ENCODE assay signal across 36 cellular contexts in genomic region chr3:192860464-192860863, GRCh38.
"Had no signal": no experiment of that assay in that cellular context is flagged by ENCODE, and none has a peak within 500 bp of the region (broad histone marks: within the 10 kb centered on the region; RNA-seq: fewer than 3 reads in every experiment).

No MANE protein-coding gene starts in this region.

- H3K9me3 Mint-ChIP-seq: activated CD4-positive, alpha-beta memory T cell treated with anti-CD3 and anti-CD28 coated beads, Interleukin-2, amount 10 ng/mL, durations not matched to agents 7 days and 5 days; activated naive CD4-positive, alpha-beta T cell treated with anti-CD3 and anti-CD28 coated beads, Interleukin-2, amount 50 U/mL, for 24 hours; activated naive CD8-positive, alpha-beta T cell treated with anti-CD3 and anti-CD28 coated beads, Interleukin-2, amount 10 ng/mL, durations not matched to agents 7 days and 5 days had no signal

- H3K9me3 ChIP-seq: ascending aorta, Peyer's patch had no signal

- DNase-seq: activated CD4-positive, alpha-beta memory T cell treated with anti-CD3 and anti-CD28 coated beads, Interleukin-2, amount 10 ng/mL, durations not matched to agents 7 days and 5 days; activated CD4-positive, alpha-beta T cell treated with anti-CD3 and anti-CD28 coated beads for 1 hour; activated CD4-positive, alpha-beta T cell treated with anti-CD3 and anti-CD28 coated beads for 48 hours; activated CD4-positive, CD25-positive, alpha-beta regulatory T cell; activated CD8-positive, alpha-beta memory T cell treated with anti-CD3 and anti-CD28 coated beads for 24 hours; activated CD8-positive, alpha-beta memory T cell treated with anti-CD3 and anti-CD28 coated beads, Interleukin-2, amount 10 ng/mL, durations not matched to agents 7 days and 5 days; activated CD8-positive, alpha-beta memory T cell treated with anti-CD3 and anti-CD28 coated beads, Interleukin-2, amount 50 U/mL, for 48 hours; activated effector memory CD4-positive, alpha-beta T cell treated with Interleukin-2 at 50 U/mL for 16 hours; activated naive CD8-positive, alpha-beta T cell treated with anti-CD3 and anti-CD28 coated beads, Interleukin-2, amount 10 ng/mL, durations not matched to agents 7 days and 5 days; activated T-cell treated with anti-CD3 and anti-CD28 coated beads, Interleukin-2, amount 50 U/mL, for 48 hours; MM.1S; NCI-H1092 treated with DMSO at 0.1 percent for 48 hours; NCI-H1417 treated with DMSO at 0.1 percent for 48 hours; NCI-H187 treated with DMSO at 0.1 percent for 48 hours; NCI-H2081; NCI-H2171 treated with DMSO at 0.1 percent for 48 hours; NCI-H2227 treated with DMSO at 0.1 percent for 48 hours; NCI-H446; NCI-H510A treated with DMSO at 0.1 percent for 48 hours; NCI-H526 treated with DMSO at 0.1 percent for 48 hours; NCI-H82; NK-92 treated with Interleukin-12 subunit alpha and Interleukin-12 subunit beta, amount 100 ng/mL, for 24 hours; PC-3; Peyer's patch; SIG-M5; SW 1271; T-helper 1 cell; T1000; WERI-Rb-1 had no signal

- H3K4me3 Mint-ChIP-seq: activated CD4-positive, alpha-beta memory T cell treated with anti-CD3 and anti-CD28 coated beads, Interleukin-2, amount 10 ng/mL, durations not matched to agents 7 days and 5 days; activated CD8-positive, alpha-beta memory T cell treated with anti-CD3 and anti-CD28 coated beads, Interleukin-2, amount 10 ng/mL, durations not matched to agents 7 days and 5 days; activated naive CD4-positive, alpha-beta T cell treated with anti-CD3 and anti-CD28 coated beads, Interleukin-2, amount 50 U/mL, for 24 hours; activated naive CD8-positive, alpha-beta T cell treated with anti-CD3 and anti-CD28 coated beads, Interleukin-2, amount 10 ng/mL, durations not matched to agents 7 days and 5 days had no signal

- H3K36me3 Mint-ChIP-seq: activated CD8-positive, alpha-beta memory T cell treated with anti-CD3 and anti-CD28 coated beads, Interleukin-2, amount 10 ng/mL, durations not matched to agents 7 days and 5 days; activated naive CD4-positive, alpha-beta T cell treated with anti-CD3 and anti-CD28 coated beads, Interleukin-2, amount 50 U/mL, for 24 hours had no signal

- H3K9ac ChIP-seq: KMS-11 had no signal

- H3K27me3 ChIP-seq: ascending aorta, cardiac muscle cell, Peyer's patch had no signal

- ATAC-seq: activated CD8-positive, alpha-beta memory T cell treated with anti-CD3 and anti-CD28 coated beads, Interleukin-2, amount 10 ng/mL, durations not matched to agents 7 days and 5 days; PC-3; Right ventricle myocardium inferior; SK-N-SH treated with all-trans-retinoic acid at 6 μM for 48 hours had no signal

- H3K27ac ChIP-seq: ascending aorta, cardiac muscle cell, KMS-11, Peyer's patch, RWPE1, WERI-Rb-1 had no signal

- H3K4me1 ChIP-seq: ascending aorta, Peyer's patch had no signal

- H3K27ac Mint-ChIP-seq: activated CD4-positive, alpha-beta memory T cell treated with anti-CD3 and anti-CD28 coated beads, Interleukin-2, amount 10 ng/mL, durations not matched to agents 7 days and 5 days; activated CD8-positive, alpha-beta memory T cell treated with anti-CD3 and anti-CD28 coated beads, Interleukin-2, amount 10 ng/mL, durations not matched to agents 7 days and 5 days; activated naive CD4-positive, alpha-beta T cell treated with anti-CD3 and anti-CD28 coated beads, Interleukin-2, amount 50 U/mL, for 24 hours; activated naive CD8-positive, alpha-beta T cell treated with anti-CD3 and anti-CD28 coated beads, Interleukin-2, amount 10 ng/mL, durations not matched to agents 7 days and 5 days had no signal

- H3K4me3 ChIP-seq: ascending aorta, cardiac muscle cell, Peyer's patch had no signal

- H3K36me3 ChIP-seq: ascending aorta, cardiac muscle cell, Peyer's patch, WERI-Rb-1 had no signal

- H3K27me3 Mint-ChIP-seq: activated CD4-positive, alpha-beta memory T cell treated with anti-CD3 and anti-CD28 coated beads, Interleukin-2, amount 10 ng/mL, durations not matched to agents 7 days and 5 days; activated naive CD4-positive, alpha-beta T cell treated with anti-CD3 and anti-CD28 coated beads, Interleukin-2, amount 50 U/mL, for 24 hours; activated naive CD8-positive, alpha-beta T cell treated with anti-CD3 and anti-CD28 coated beads, Interleukin-2, amount 10 ng/mL, durations not matched to agents 7 days and 5 days had no signal
